8 cellular contexts compared by ENCODE assay signal in genomic region chr7:66492405-66492804, GRCh38.
DNase-seq lines count a peak whose midpoint lies in the region; ATAC-seq and TF ChIP-seq lines count a peak whose summit lies in the region.
"Not testable (repeated sequence)": the region's sequence is repeated elsewhere in the genome, so short reads cannot be mapped to it uniquely, and the experiment has no call there.

No MANE protein-coding gene starts in this region.

- not testable (repeated sequence) for H3K9me2 ChIP-seq in GM23338 (ENCODE audit: insufficient read depth)

- H3F3A ChIP-seq in GM23338 (replicated peaks; ENCODE audit: low read depth), result 0 out of 2 replicates have a peak, but pooled peaks cover 12% of the 10 kb centered on the region

- not testable (repeated sequence) for DNase-seq in A673 (ENCODE audit: low spot score); GM23338 (ENCODE audit: low spot score); Panc1 (ENCODE audit: low read depth, low spot score); activated T-helper 2 cell treated with anti-CD3 and anti-CD28 coated beads, Interferon-gamma antibody, Interleukin-2, Interleukin-4, amounts not matched to agents 10 μg/mL and 5 μg/mL and 100 μg/mL, durations not matched to agents 14 hours and 24 hours and 36 hours (ENCODE audit: low spot score); effector memory CD4-positive, alpha-beta T cell; stimulated activated effector memory CD8-positive, alpha-beta T cell treated with anti-CD3 and anti-CD28 coated beads, Interleukin-12 subunit alpha, Interleukin-12 subunit beta, amount 100 ng/mL, for 72 hours (ENCODE audit: low spot score in 2 of 2)

- H3K27ac ChIP-seq in A673 (ENCODE audit: low read depth, low read length, poor library complexity, severe bottlenecking), result peak overlapping the region; percentile 91
- H3K27ac ChIP-seq in GM23338 (ENCODE audit: low read depth), result peak overlapping the region; percentile 99
- peak overlapping the region; percentile 95 for H3K27ac ChIP-seq in Panc1 (ENCODE audit: low read length)
- not testable (repeated sequence) for H3K27ac ChIP-seq in effector memory CD4-positive, alpha-beta T cell (ENCODE audit: insufficient read depth, low read length, poor library complexity, severe bottlenecking)
- peak overlapping the region; percentile 97 for H3K27ac ChIP-seq in iPS-18a (ENCODE audit: low read length)

- BruUV-seq in A673 (replicated peaks; lab: Mats Ljungman, UMichigan); Panc1 (replicated peaks; lab: Mats Ljungman, UMichigan): not testable (repeated sequence)

- not testable (repeated sequence) for H3K36me3 ChIP-seq in A673 (ENCODE audit: insufficient read depth, low read length, poor library complexity, severe bottlenecking); GM23338 (ENCODE audit: insufficient read depth); Panc1 (ENCODE audit: control insufficient read depth, insufficient read depth, low read length); effector memory CD4-positive, alpha-beta T cell (ENCODE audit: control insufficient read depth, insufficient read depth, low read length); iPS-18a (ENCODE audit: control insufficient read depth, low read depth, low read length)

- not testable (repeated sequence) for H3K4me1 ChIP-seq in A673 (ENCODE audit: insufficient read depth, low read length, poor library complexity, severe bottlenecking); Panc1 (ENCODE audit: control insufficient read depth, insufficient read depth, low read length); effector memory CD4-positive, alpha-beta T cell (ENCODE audit: control insufficient read depth, insufficient read depth, low read length, poor library complexity, severe bottlenecking); iPS-18a (ENCODE audit: control insufficient read depth, low read depth, low read length)
- H3K4me1 ChIP-seq in GM23338 (ENCODE audit: insufficient read depth), result peaks cover 12% of the 10 kb centered on the region; the same call in 1 of the 2 replicates

- not testable (repeated sequence) for ATAC-seq in GM23338; Panc1; stimulated activated effector memory CD8-positive, alpha-beta T cell treated with anti-CD3 and anti-CD28 coated beads, Interleukin-12 subunit alpha, Interleukin-12 subunit beta, amount 100 ng/mL, for 72 hours

- H3K9me3 ChIP-seq in A673 (ENCODE audit: low read depth, low read length, poor library complexity, severe bottlenecking); Panc1 (ENCODE audit: control insufficient read depth, insufficient read depth, low read depth, low read length); effector memory CD4-positive, alpha-beta T cell (ENCODE audit: control insufficient read depth, low read length); iPS-18a (ENCODE audit: control insufficient read depth, low read depth, low read length): not testable (repeated sequence)

- CTCF ChIA-PET in A673 (lab: Charles Lee); Panc1 (lab: Charles Lee): not testable (repeated sequence)

- TF ChIP-seq CTCF in A673 (conservative IDR thresholded peaks at IDR 0.05; ENCODE audit: low read depth, low read length); GM23338 (conservative IDR thresholded peaks at IDR 0.05; ENCODE audit: low read depth in 2 of 2); Panc1 (IDR thresholded peaks at IDR 0.05); nephron (IDR thresholded peaks at IDR 0.05; ENCODE audit: unreplicated experiment in 3 of 3): not testable (repeated sequence)

- H4K20me1 ChIP-seq in GM23338 (replicated peaks; ENCODE audit: insufficient read depth), result not testable (repeated sequence)

- H3K27ac Mint-ChIP-seq in GM23338 (peak overlapping the region; percentile 100), nephron (peak overlapping the region; percentile 99 to 100 (median 99))
- H3K27ac Mint-ChIP-seq in activated T-helper 2 cell treated with anti-CD3 and anti-CD28 coated beads, Interferon-gamma antibody, Interleukin-2, Interleukin-4, amounts not matched to agents 10 μg/mL and 5 μg/mL and 100 μg/mL, durations not matched to agents 14 hours and 24 hours and 36 hours, result peak overlapping the region; percentile 59
- peak overlapping the region; percentile 95 for H3K27ac Mint-ChIP-seq in stimulated activated effector memory CD8-positive, alpha-beta T cell treated with anti-CD3 and anti-CD28 coated beads, Interleukin-12 subunit alpha, Interleukin-12 subunit beta, amount 100 ng/mL, for 72 hours

- H3K27me3 Mint-ChIP-seq in GM23338 (ENCODE audit: insufficient read depth, low read depth, poor library complexity), result peaks cover 11% of the 10 kb centered on the region
- not testable (repeated sequence) for H3K27me3 Mint-ChIP-seq in activated T-helper 2 cell treated with anti-CD3 and anti-CD28 coated beads, Interferon-gamma antibody, Interleukin-2, Interleukin-4, amounts not matched to agents 10 μg/mL and 5 μg/mL and 100 μg/mL, durations not matched to agents 14 hours and 24 hours and 36 hours (ENCODE audit: low read depth); nephron (ENCODE audit: low read depth)

- not testable (repeated sequence) for H3K79me2 ChIP-seq in GM23338 (replicated peaks; ENCODE audit: insufficient read depth)

- intact Hi-C loops in A673 (cut with micrococcal nuclease; ENCODE audit: unreplicated experiment); Panc1 (cut with micrococcal nuclease; ENCODE audit: unreplicated experiment): not testable (repeated sequence)
- intact Hi-C loops in activated T-helper 2 cell treated with anti-CD3 and anti-CD28 coated beads, Interferon-gamma antibody, Interleukin-2, Interleukin-4, amounts not matched to agents 10 μg/mL and 5 μg/mL and 100 μg/mL, durations not matched to agents 14 hours and 24 hours and 36 hours (cut with micrococcal nuclease), result loop anchor here (5.0 to 10.0 kb wide), 2 partner anchors 132 to 505 kb away; partner anchors contain the start of genes KCTD7, SBDS and TYW1

- H3K4me3 Mint-ChIP-seq in GM23338 (peak overlapping the region; percentile 94), nephron (peak overlapping the region; percentile 92 to 95 (median 93))
- H3K4me3 Mint-ChIP-seq in activated T-helper 2 cell treated with anti-CD3 and anti-CD28 coated beads, Interferon-gamma antibody, Interleukin-2, Interleukin-4, amounts not matched to agents 10 μg/mL and 5 μg/mL and 100 μg/mL, durations not matched to agents 14 hours and 24 hours and 36 hours (ENCODE audit: low read depth), result peak overlapping the region; percentile 86
- H3K4me3 Mint-ChIP-seq in stimulated activated effector memory CD8-positive, alpha-beta T cell treated with anti-CD3 and anti-CD28 coated beads, Interleukin-12 subunit alpha, Interleukin-12 subunit beta, amount 100 ng/mL, for 72 hours, result peak overlapping the region; percentile 83

- H3K4me1 Mint-ChIP-seq in GM23338 (peaks cover 20% of the 10 kb centered on the region), nephron (peaks cover 14% of the 10 kb centered on the region)
- not testable (repeated sequence) for H3K4me1 Mint-ChIP-seq in activated T-helper 2 cell treated with anti-CD3 and anti-CD28 coated beads, Interferon-gamma antibody, Interleukin-2, Interleukin-4, amounts not matched to agents 10 μg/mL and 5 μg/mL and 100 μg/mL, durations not matched to agents 14 hours and 24 hours and 36 hours (ENCODE audit: low read depth); stimulated activated effector memory CD8-positive, alpha-beta T cell treated with anti-CD3 and anti-CD28 coated beads, Interleukin-12 subunit alpha, Interleukin-12 subunit beta, amount 100 ng/mL, for 72 hours

- not testable (repeated sequence) for H3K9me3 Mint-ChIP-seq in GM23338; activated T-helper 2 cell treated with anti-CD3 and anti-CD28 coated beads, Interferon-gamma antibody, Interleukin-2, Interleukin-4, amounts not matched to agents 10 μg/mL and 5 μg/mL and 100 μg/mL, durations not matched to agents 14 hours and 24 hours and 36 hours; nephron; stimulated activated effector memory CD8-positive, alpha-beta T cell treated with anti-CD3 and anti-CD28 coated beads, Interleukin-12 subunit alpha, Interleukin-12 subunit beta, amount 100 ng/mL, for 72 hours

- H3K27me3 ChIP-seq in A673 (replicated peaks; ENCODE audit: insufficient read depth, low read depth, low read length, poor library complexity); GM23338 (ENCODE audit: insufficient read depth); Panc1 (ENCODE audit: control insufficient read depth, insufficient read depth, low read length); effector memory CD4-positive, alpha-beta T cell (replicated peaks; ENCODE audit: control insufficient read depth, insufficient read depth, low read length, poor library complexity, severe bottlenecking); iPS-18a (ENCODE audit: control insufficient read depth, insufficient read depth, low read length): not testable (repeated sequence)

- H3K36me3 Mint-ChIP-seq in GM23338 (ENCODE audit: low read depth); activated T-helper 2 cell treated with anti-CD3 and anti-CD28 coated beads, Interferon-gamma antibody, Interleukin-2, Interleukin-4, amounts not matched to agents 10 μg/mL and 5 μg/mL and 100 μg/mL, durations not matched to agents 14 hours and 24 hours and 36 hours (ENCODE audit: low read depth); nephron (ENCODE audit: low read depth): not testable (repeated sequence)
- H3K36me3 Mint-ChIP-seq in stimulated activated effector memory CD8-positive, alpha-beta T cell treated with anti-CD3 and anti-CD28 coated beads, Interleukin-12 subunit alpha, Interleukin-12 subunit beta, amount 100 ng/mL, for 72 hours, result peaks cover 12% of the 10 kb centered on the region

- POLR2A ChIA-PET in A673 (lab: Charles Lee; ENCODE audit: low non-redundant PET); Panc1 (lab: Charles Lee): not testable (repeated sequence)

- H3K4me3 ChIP-seq in A673 (ENCODE audit: low read depth, low read length, poor library complexity, severe bottlenecking) (peak overlapping the region; percentile 71), GM23338 (peak overlapping the region; percentile 90), Panc1 (ENCODE audit: low read depth in 2 of 2, low read length in 2 of 2) (peak overlapping the region; percentile 64 to 83), iPS-18a (ENCODE audit: low read length) (peak overlapping the region; percentile 93)
- H3K4me3 ChIP-seq in effector memory CD4-positive, alpha-beta T cell (ENCODE audit: insufficient read depth, low read depth, low read length, poor library complexity, severe bottlenecking), result peak overlapping the region; percentile 82

- H3K9ac ChIP-seq in iPS-18a (ENCODE audit: low read length), result peak overlapping the region; percentile 93

- in situ Hi-C loops in Panc1 (cut with HindIII; ENCODE audit: low pct_unique_long_range_greater_than_20kb, low sequenced_read_pairs), result not testable (repeated sequence)

- H3K4me2 ChIP-seq in GM23338, result peak overlapping the region; percentile 96

- H2AFZ ChIP-seq in GM23338, result not testable (repeated sequence)
